ENCODE assay signal across 8 cellular contexts in genomic region chr2:172555522-172556283, GRCh38. TPM values are rescaled to one million over a fixed set of nuclear protein-coding genes. Genes with fewer than 3 reads are reported as not detected.
A peak's percentile ranks its signal among the peaks of the same experiment; 100 is the strongest.
DNase-seq lines count a peak whose midpoint lies in the region; TF ChIP-seq lines count a peak whose summit lies in the region.

PDK1 (plus strand) TSS chr2:172556090; CDS start chr2:172556151, 61 bp downstream.

- peak; percentile 48 for TF ChIP-seq POLR2A in testis (IDR thresholded peaks at IDR 0.05)

- no peaks in the 10 kb centered on the region for H3K9me2 ChIP-seq in SK-N-SH

- H3K27ac Mint-ChIP-seq in HFFc6 = peak within 1 kb of the TSS; percentile 95

- DNase-seq in GM06990 (ENCODE audit: extremely low read depth, insufficient read length) = peak; percentile 93
- DNase-seq in HFFc6 = peak; percentile 75
- DNase-seq in NAMALWA (ENCODE audit: low spot score) = peak; percentile 92
- peak; percentile 99 for DNase-seq in SK-N-SH
- DNase-seq in activated naive CD4-positive, alpha-beta T cell treated with anti-CD3 and anti-CD28 coated beads, Interleukin-2, amount 50 U/mL, for 16 hours = peak; percentile 93
- DNase-seq in globus pallidus (ENCODE audit: low spot score) = peak; percentile 90
- DNase-seq in osteoblast (ENCODE audit: insufficient read length, low spot score, missing footprints) = peak; percentile 98
- peak; percentile 93 for DNase-seq in testis

- H2AFZ ChIP-seq in SK-N-SH (ENCODE audit: low read depth) = peak within 1 kb of the TSS; percentile 91
- peak within 1 kb of the TSS; percentile 99 for H2AFZ ChIP-seq in osteoblast (ENCODE audit: low read length)

- POLR2A ChIA-PET in SK-N-SH (lab: Yijun Ruan, JAX) = interaction anchor here (0.5 kb wide), 1 partner anchor 15 kb away, joined by 6 read pairs; no protein-coding TSS in a partner anchor

- TF ChIP-seq RAD21 in SK-N-SH (IDR thresholded peaks at IDR 0.05; ENCODE audit: low read length) = no peak

- H3K4me3 ChIP-seq in GM06990 (replicated peaks; ENCODE audit: low read depth, low read length) (peak within 1 kb of the TSS; percentile 88), SK-N-SH (ENCODE audit: low read depth in 2 of 2, low read length in 1 of 2) (peak within 1 kb of the TSS; percentile 79 to 85), osteoblast (ENCODE audit: insufficient read depth, low read length) (peak within 1 kb of the TSS; percentile 89), testis (peak within 1 kb of the TSS; percentile 90 to 91)

- TF ChIP-seq EP300 in SK-N-SH (IDR thresholded peaks at IDR 0.05; ENCODE audit: borderline replicate concordance in 1 of 2, low read depth in 1 of 2, low read length in 1 of 2) = no peak

- H3K27ac ChIP-seq in SK-N-SH (ENCODE audit: low read depth in 2 of 2, low read length in 1 of 2) (peak within 1 kb of the TSS; percentile 62 to 80), osteoblast (ENCODE audit: low read depth, low read length) (peak within 1 kb of the TSS; percentile 84), testis (peak within 1 kb of the TSS; percentile 90 to 91)

- peaks cover 1% of the 10 kb centered on the region; the same call in 1 of the 2 replicates for H3K27me3 Mint-ChIP-seq in HFFc6 (ENCODE audit: insufficient read depth)

- H3K36me3 ChIP-seq in GM06990 (ENCODE audit: control insufficient read depth, insufficient read depth, low read length) = no peaks in the 10 kb centered on the region
- no peaks in the 10 kb centered on the region for H3K36me3 ChIP-seq in SK-N-SH (replicated peaks in 1 of 2; ENCODE audit: control insufficient read depth in 1 of 2, insufficient read depth in 2 of 2, low read length in 1 of 2)
- H3K36me3 ChIP-seq in osteoblast (ENCODE audit: insufficient read depth, low read length) = no peaks in the 10 kb centered on the region
- no peaks in the 10 kb centered on the region for H3K36me3 ChIP-seq in testis (ENCODE audit: low read depth, missing control alignments)

- no peaks in the 10 kb centered on the region for H3K36me3 Mint-ChIP-seq in HFFc6 (ENCODE audit: low read depth)

- peak within 1 kb of the TSS; percentile 97 for H3K4me3 Mint-ChIP-seq in HFFc6

- no peaks in the 10 kb centered on the region for H4K20me1 ChIP-seq in SK-N-SH (ENCODE audit: insufficient read depth)
- H4K20me1 ChIP-seq in osteoblast (ENCODE audit: insufficient read depth, low read length) = peaks cover 10% of the 10 kb centered on the region

- H3K9ac ChIP-seq in SK-N-SH = peak within 1 kb of the TSS; percentile 75

- intact Hi-C loops in testis (cut with DNase I; ENCODE audit: low total_unique reads) = no loop called here

- TF ChIP-seq CTCF in GM06990 (IDR thresholded peaks at IDR 0.05; ENCODE audit: insufficient read depth, low read length, poor library complexity, severe bottlenecking) (no peak), HFFc6 (IDR thresholded peaks at IDR 0.05) (no peak), SK-N-SH (IDR thresholded peaks at IDR 0.05) (no peak), osteoblast (IDR thresholded peaks at IDR 0.05; ENCODE audit: extremely low read depth, low read depth, low read length) (no peak), testis (IDR thresholded peaks at IDR 0.05) (no peak)

- peaks cover 65% of the 10 kb centered on the region for H3K4me1 Mint-ChIP-seq in HFFc6 (ENCODE audit: low read depth)

- peak within 1 kb of the TSS; percentile 83 for H3K4me2 ChIP-seq in SK-N-SH
- peak within 1 kb of the TSS; percentile 91 for H3K4me2 ChIP-seq in osteoblast (ENCODE audit: insufficient read depth, low read length)

- H3F3A ChIP-seq in SK-N-SH (replicated peaks; ENCODE audit: insufficient read depth) = no peaks in the 10 kb centered on the region

- WGBS in SK-N-SH (ENCODE audit: low lambda C conversion rate) = 0% methylated on average over 32 of the region's 88 CpGs
- 0% methylated on average over 3 to 73 of the region's 88 CpGs for WGBS in testis, 2 donors

- no peaks in the 10 kb centered on the region for H3K9me3 Mint-ChIP-seq in HFFc6

- H3K79me2 ChIP-seq in SK-N-SH (ENCODE audit: insufficient read depth) (peaks cover 39% of the 10 kb centered on the region), osteoblast (ENCODE audit: insufficient read depth, low read length) (peaks cover 22% of the 10 kb centered on the region)

- peaks cover 4 to 12% of the 10 kb centered on the region in 2 experiments; a peak in 3 of 4 replicates for H3K4me1 ChIP-seq in SK-N-SH (ENCODE audit: control insufficient read depth in 1 of 2, insufficient read depth in 2 of 2, low read depth in 1 of 2, low read length in 1 of 2)
- H3K4me1 ChIP-seq in osteoblast (ENCODE audit: insufficient read depth, low read length) = peaks cover 27% of the 10 kb centered on the region
- peaks cover 5% of the 10 kb centered on the region for H3K4me1 ChIP-seq in testis

- CTCF ChIA-PET in SK-N-SH (lab: Yijun Ruan, JAX) = interaction anchor here (2.3 kb wide), 1 partner anchor 375 kb away, joined by 5 read pairs; no protein-coding TSS in a partner anchor

- H3K9me3 ChIP-seq in SK-N-SH = no peaks in the 10 kb centered on the region
- H3K9me3 ChIP-seq in osteoblast (ENCODE audit: low read depth, low read length) = no peaks in the 10 kb centered on the region
- H3K9me3 ChIP-seq in testis = no peaks in the 10 kb centered on the region

- H3K27me3 ChIP-seq in GM06990 (replicated peaks; ENCODE audit: control insufficient read depth, insufficient read depth, low read length) (no peaks in the 10 kb centered on the region), SK-N-SH (ENCODE audit: insufficient read depth) (no peaks in the 10 kb centered on the region), osteoblast (ENCODE audit: insufficient read depth, low read length) (no peaks in the 10 kb centered on the region), testis (no peaks in the 10 kb centered on the region)

TF ChIP-seq in SK-N-SH, 30 proteins besides CTCF, POLR2A, EP300 and RAD21 (continues in another document):
- TF ChIP-seq ELF1 (IDR thresholded peaks at IDR 0.05) (no peak), FOSL2 (IDR thresholded peaks at IDR 0.05; ENCODE audit: borderline replicate concordance, low read depth) (no peak), JUND (IDR thresholded peaks at IDR 0.05) (no peak), TEAD4 (IDR thresholded peaks at IDR 0.05; ENCODE audit: borderline replicate concordance, insufficient read depth) (no peak), FOXM1 (IDR thresholded peaks at IDR 0.05; ENCODE audit: low read depth) (no peak), GABPA (IDR thresholded peaks at IDR 0.05; ENCODE audit: low read depth) (no peak), RFX5 (IDR thresholded peaks at IDR 0.05; ENCODE audit: low read length) (no peak), GATA2 (CRISPR knock-in tag; IDR thresholded peaks at IDR 0.05) (no peak), NRF1 (IDR thresholded peaks at IDR 0.05; ENCODE audit: low read depth, low read length) (peak; percentile 56), TCF12 (IDR thresholded peaks at IDR 0.05) (no peak), IRF3 (IDR thresholded peaks at IDR 0.05; ENCODE audit: low read depth, low read length) (no peak), YY1 (IDR thresholded peaks at IDR 0.05; ENCODE audit: low read depth) (no peak), SIN3A (IDR thresholded peaks at IDR 0.05; ENCODE audit: borderline replicate concordance, low read depth, low read length) (peak; percentile 85; the same call in 1 of the 2 replicates), REST (IDR thresholded peaks at IDR 0.05; ENCODE audit: low read depth, low read length) (peak; percentile 4; the same call in 1 of the 2 replicates), CHD2 (IDR thresholded peaks at IDR 0.05; ENCODE audit: low read length, partially characterized antibody) (peak; percentile 22)

RNA-seq across cellular contexts. Expression of gene PDK1, which starts in this region (rescaled TPM):
- total RNA-seq in HFFc6 (2021; fragmentation: NEBNext Ultra II Directional; extraction: Animal tissue kit (Norgen Biotek cat#: 25700)) = 10 to 100 TPM; 14.5 to 18.6 (median 17.2) TPM
- polyA plus RNA-seq in SK-N-SH (2012; rRNA removed) = 5.3 and 6.3 TPM in 2 replicates
- polyA plus RNA-seq in SK-N-SH (2012; cell fraction: cytosol; rRNA removed) = 4.8 and 6.4 TPM in 2 replicates
- 5.2 and 11.6 TPM in 2 replicates for polyA plus RNA-seq in SK-N-SH (2012; cell fraction: nucleus; rRNA removed)
- 18.9 and 26.8 TPM in 2 replicates for total RNA-seq in osteoblast
- total RNA-seq in testis = 10 to 100 TPM; 13.4 to 18.7 TPM
- polyA plus RNA-seq in testis (ENCODE audit: insufficient read depth, low read depth, low replicate concordance) = 28.7 TPM

Comparison
In these comparisons a context has a peak if more than half of its experiments do, and no peak if none do; other contexts are left out.
1. Peak in every context shown above with its lines: DNase-seq, H3K4me3 ChIP-seq and H3K27ac ChIP-seq.